In the genomic region with DNA sequence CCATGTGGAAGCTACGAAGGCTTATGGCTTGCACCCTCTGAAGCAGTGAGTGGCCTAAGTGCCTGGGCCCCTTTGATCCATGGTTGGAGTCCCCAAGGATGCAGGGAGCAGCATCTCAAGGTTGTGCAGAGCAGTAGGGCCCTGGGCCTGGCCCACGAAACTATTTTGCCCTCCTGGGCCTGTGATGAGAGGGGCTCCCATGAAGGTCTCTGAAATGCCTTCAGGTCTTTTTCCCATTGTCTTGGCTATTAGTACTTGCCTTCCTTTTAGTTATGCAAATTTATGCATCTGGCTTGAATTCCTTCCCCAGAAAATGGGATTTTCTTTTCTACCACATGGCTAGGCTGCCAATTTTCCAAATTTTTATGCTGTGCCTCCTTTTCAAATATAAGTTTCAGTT, we compare ENCODE assay signal across 22 cellular contexts.
A peak's percentile ranks its signal among the peaks of the same experiment; 100 is the strongest.
DNase-seq lines count a peak whose midpoint lies in the region; ATAC-seq and TF ChIP-seq lines count a peak whose summit lies in the region.
"Had no signal": no experiment of that assay in that cellular context is flagged by ENCODE, and none has a peak within 500 bp of the region (broad histone marks: within the 10 kb centered on the region; RNA-seq: fewer than 3 reads in every experiment).

No MANE protein-coding gene starts in this region.

- H2BK20ac ChIP-seq in H9 (ENCODE audit: low read depth, low read length, poor library complexity, severe bottlenecking), result no peak overlapping the region

- H3K9ac ChIP-seq in H9 (ENCODE audit: extremely low read depth, insufficient read length, low read length), result no peak overlapping the region
- H3K9ac ChIP-seq: BLaER1 treated with 17β-estradiol and CSF1 and Interleukin-3, amounts not matched to agents 10 nM and 100 nM; GM23248 had no signal

- no peak overlapping the region for H3K14ac ChIP-seq in H9 (ENCODE audit: insufficient read depth, low read length)

- H3K79me1 ChIP-seq in H9 (ENCODE audit: insufficient read depth, low read depth, low read length, poor library complexity, severe bottlenecking), result no peaks in the 10 kb centered on the region

- H3K23ac ChIP-seq in H9 (ENCODE audit: insufficient read length, low read depth, low read length), result no peak overlapping the region

- CTCF ChIA-PET in WTC11 (lab: Charles Lee), result no interaction called here
- CTCF ChIA-PET in RWPE1 (lab: Yijun Ruan, JAX), result no interaction called here

- H3K9me3 ChIP-seq in H9 (ENCODE audit: control insufficient read depth, low read depth, low read length), result peaks cover 11% of the 10 kb centered on the region
- H3K9me3 ChIP-seq: A549, BE2C, HAP-1 had no signal

- no peak overlapping the region for H2BK12ac ChIP-seq in H9 (ENCODE audit: insufficient read length, low read depth, low read length)

- no peak overlapping the region for H2BK5ac ChIP-seq in H9 (ENCODE audit: insufficient read length, low read length)

- H3K27ac Mint-ChIP-seq in H9, result no peak overlapping the region
- H3K27ac Mint-ChIP-seq in WTC11, result no peak overlapping the region
- H3K27ac Mint-ChIP-seq: CD14-positive monocyte; CD4-positive, alpha-beta T cell; CD8-positive, alpha-beta memory T cell; HFFc6 had no signal

- H2AK5ac ChIP-seq in H9 (ENCODE audit: insufficient read length, low read length), result no peak overlapping the region

- H4K20me1 ChIP-seq in H9 (ENCODE audit: control insufficient read depth, insufficient read depth, insufficient read length), result no peaks in the 10 kb centered on the region
- H4K20me1 ChIP-seq: BLaER1 treated with 17β-estradiol and CSF1 and Interleukin-3, amounts not matched to agents 10 nM and 100 nM had no signal

- H2BK15ac ChIP-seq in H9 (ENCODE audit: low read depth, low read length), result no peak overlapping the region

- H3T11ph ChIP-seq in H9 (ENCODE audit: low read length), result no peak overlapping the region

- no peak overlapping the region for H2BK120ac ChIP-seq in H9 (ENCODE audit: low read depth, low read length, poor library complexity, severe bottlenecking)

- H3K4me3 Mint-ChIP-seq in H9, result no peak overlapping the region
- no peak overlapping the region for H3K4me3 Mint-ChIP-seq in WTC11
- H3K4me3 Mint-ChIP-seq: CD14-positive monocyte; CD4-positive, alpha-beta T cell; CD8-positive, alpha-beta memory T cell; HFFc6 had no signal

- H3K9me3 Mint-ChIP-seq in H9 (peaks cover 16 to 22% of the 10 kb centered on the region in 2 experiments), WTC11 (peaks cover 33% of the 10 kb centered on the region)
- H3K9me3 Mint-ChIP-seq: HFFc6 had no signal

- TF ChIP-seq CTCF in H9 (conservative IDR thresholded peaks at IDR 0.05), result no peak
- TF ChIP-seq CTCF in WTC11 (IDR thresholded peaks at IDR 0.05), result no peak
- no peak for TF ChIP-seq CTCF in RWPE1 (conservative IDR thresholded peaks at IDR 0.05; ENCODE audit: low read depth)

- H3K56ac ChIP-seq in H9 (ENCODE audit: insufficient read length, low read depth, low read length), result no peak overlapping the region

- no CpG with 5 or more reads among the region's 2 CpGs for WGBS in H9 (ENCODE audit: extremely low coverage, insufficient read length, low lambda C conversion rate)

- DNase-seq in ELF-1 (ENCODE audit: low read depth, low spot score) (peak; percentile 25), H9 (peak; percentile 35), WTC11 (ENCODE audit: low spot score) (no peak), RWPE1 (ENCODE audit: low spot score) (no peak)
- DNase-seq: 8988T; ACHN; AML-193; BE2C; CD4-positive, alpha-beta T cell; CD8-positive, alpha-beta memory T cell; DMS 273 treated with DMSO at 0.1 percent for 48 hours; DMS79; EL; GF-D8; GM23248; HFFc6 had no signal

- no peak overlapping the region for H4K8ac ChIP-seq in H9 (replicated peaks; ENCODE audit: insufficient read length, low read depth, low read length)

- no peaks in the 10 kb centered on the region for H3K27me3 Mint-ChIP-seq in H9 (ENCODE audit: low read depth)
- no peaks in the 10 kb centered on the region for H3K27me3 Mint-ChIP-seq in WTC11 (ENCODE audit: low read depth)
- H3K27me3 Mint-ChIP-seq: CD4-positive, alpha-beta T cell had no signal

- ATAC-seq in WTC11, result peak; percentile 72
- ATAC-seq in GM18873 (IDR thresholded peaks at IDR 0.05; ENCODE audit: low FRiP score, unreplicated experiment), result no peak
- no peak for ATAC-seq in GM21576 (IDR thresholded peaks at IDR 0.05; ENCODE audit: unreplicated experiment)
- ATAC-seq: A549 had no signal

- H3K4ac ChIP-seq in H9 (ENCODE audit: low read depth, low read length), result no peak overlapping the region

- no peak overlapping the region for H3K18ac ChIP-seq in H9 (ENCODE audit: insufficient read length, low read depth, low read length)

- peaks cover 5 to 22% (median 16%) of the 10 kb centered on the region in 3 experiments; a peak in 6 of 7 replicates for H3K36me3 Mint-ChIP-seq in H9 (ENCODE audit: insufficient read depth in 1 of 3, low read depth in 3 of 3)
- peaks cover 25% of the 10 kb centered on the region for H3K36me3 Mint-ChIP-seq in WTC11
- H3K36me3 Mint-ChIP-seq: CD14-positive monocyte; CD8-positive, alpha-beta memory T cell had no signal

- H3K4me1 ChIP-seq in H9 (ENCODE audit: insufficient read depth, low read length), result no peaks in the 10 kb centered on the region
- H3K4me1 ChIP-seq: A549; BE2C; BLaER1 treated with 17β-estradiol and CSF1 and Interleukin-3, amounts not matched to agents 10 nM and 100 nM; HAP-1 had no signal

- no peaks in the 10 kb centered on the region for H3K27me3 ChIP-seq in H9 (ENCODE audit: insufficient read depth, low read length)
- H3K27me3 ChIP-seq: BE2C; BLaER1 treated with 17β-estradiol and CSF1 and Interleukin-3, amounts not matched to agents 10 nM and 100 nM had no signal

- H3K4me2 ChIP-seq in H9 (ENCODE audit: insufficient read depth, insufficient read length, low read length), result no peak overlapping the region
- H3K4me2 ChIP-seq: A549; BLaER1 treated with 17β-estradiol and CSF1 and Interleukin-3, amounts not matched to agents 10 nM and 100 nM had no signal

- H3K4me1 Mint-ChIP-seq in H9 (peaks cover 4 to 8% of the 10 kb centered on the region in 2 experiments; a peak in 2 of 4 replicates), WTC11 (peaks cover 8% of the 10 kb centered on the region)
- H3K4me1 Mint-ChIP-seq: CD14-positive monocyte; CD8-positive, alpha-beta memory T cell had no signal

- no peak overlapping the region for H4K5ac ChIP-seq in H9 (ENCODE audit: insufficient read length, low read depth, low read length)

- no peak overlapping the region for H2AFZ ChIP-seq in H9 (ENCODE audit: low read length)
- H2AFZ ChIP-seq: GM23248 had no signal

- H3K27ac ChIP-seq in H9 (ENCODE audit: insufficient read length, low read depth, low read length), result no peak overlapping the region
- H3K27ac ChIP-seq in RWPE1, result no peak overlapping the region
- H3K27ac ChIP-seq: A549; BLaER1 treated with 17β-estradiol and CSF1 and Interleukin-3, amounts not matched to agents 10 nM and 100 nM; GM23248 had no signal

- no peaks in the 10 kb centered on the region for H3K23me2 ChIP-seq in H9 (ENCODE audit: insufficient read length, low read depth, low read length, poor library complexity, severe bottlenecking)

- no peak overlapping the region for H4K91ac ChIP-seq in H9 (ENCODE audit: insufficient read length, low read depth, low read length)

- POLR2A ChIA-PET in WTC11 (lab: Charles Lee), result no interaction called here
- POLR2A ChIA-PET in RWPE1 (lab: Yijun Ruan, JAX; ENCODE audit: low non-redundant PET), result no interaction called here

- H3K79me2 ChIP-seq in H9 (ENCODE audit: insufficient read depth, low read length), result no peaks in the 10 kb centered on the region

TF ChIP-seq in WTC11, 78 proteins besides CTCF, POLR2A, EP300 and RAD21:
- TF ChIP-seq, protein P1, sequence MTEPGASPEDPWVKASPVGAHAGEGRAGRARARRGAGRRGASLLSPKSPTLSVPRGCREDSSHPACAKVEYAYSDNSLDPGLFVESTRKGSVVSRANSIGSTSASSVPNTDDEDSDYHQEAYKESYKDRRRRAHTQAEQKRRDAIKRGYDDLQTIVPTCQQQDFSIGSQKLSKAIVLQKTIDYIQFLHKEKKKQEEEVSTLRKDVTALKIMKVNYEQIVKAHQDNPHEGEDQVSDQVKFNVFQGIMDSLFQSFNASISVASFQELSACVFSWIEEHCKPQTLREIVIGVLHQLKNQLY (CRISPR knock-in tag; IDR thresholded peaks at IDR 0.05), result no peak
- TF ChIP-seq ERG (CRISPR knock-in tag; IDR thresholded peaks at IDR 0.05) (no peak), ZNF317 (CRISPR knock-in tag; IDR thresholded peaks at IDR 0.05; ENCODE audit: borderline replicate concordance, low read depth) (no peak), CREB1 (CRISPR knock-in tag; IDR thresholded peaks at IDR 0.05) (no peak), CBFB (CRISPR knock-in tag; IDR thresholded peaks at IDR 0.05; ENCODE audit: low read depth) (no peak)
- TF ChIP-seq, protein P2, sequence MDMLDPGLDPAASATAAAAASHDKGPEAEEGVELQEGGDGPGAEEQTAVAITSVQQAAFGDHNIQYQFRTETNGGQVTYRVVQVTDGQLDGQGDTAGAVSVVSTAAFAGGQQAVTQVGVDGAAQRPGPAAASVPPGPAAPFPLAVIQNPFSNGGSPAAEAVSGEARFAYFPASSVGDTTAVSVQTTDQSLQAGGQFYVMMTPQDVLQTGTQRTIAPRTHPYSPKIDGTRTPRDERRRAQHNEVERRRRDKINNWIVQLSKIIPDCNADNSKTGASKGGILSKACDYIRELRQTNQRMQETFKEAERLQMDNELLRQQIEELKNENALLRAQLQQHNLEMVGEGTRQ (CRISPR knock-in tag; IDR thresholded peaks at IDR 0.05), result no peak

Comparison
In these comparisons a context has a peak if more than half of its experiments do, and no peak if none do; other contexts are left out.
1. DNase-seq: peak in ELF-1 (single experiment) and H9 (single experiment); none in WTC11 (single experiment) and RWPE1 (single experiment).